29 cellular contexts compared by ENCODE assay signal in the genomic region with DNA sequence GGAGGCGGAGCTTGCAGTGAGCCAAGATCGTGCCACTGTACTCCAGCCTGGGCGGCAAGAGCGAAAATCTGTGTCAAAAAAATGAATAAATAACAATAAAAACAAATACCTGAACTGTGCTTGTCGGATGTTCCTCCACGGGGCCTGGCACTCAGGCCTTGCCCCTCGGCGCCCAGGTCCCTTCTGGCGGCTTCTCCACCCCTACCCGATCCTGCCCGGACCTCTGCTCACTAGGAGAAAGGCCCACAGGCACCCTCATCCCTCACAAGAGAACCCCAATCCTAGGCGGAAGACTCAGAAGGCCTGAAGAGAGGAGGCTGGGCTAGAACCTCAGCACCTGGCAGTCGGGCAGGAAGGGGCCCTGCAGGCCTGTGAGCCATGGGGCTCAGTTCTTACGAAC.
"Had no signal": no experiment of that assay in that cellular context is flagged by ENCODE, and none has a peak within 500 bp of the region (broad histone marks: within the 10 kb centered on the region; RNA-seq: fewer than 3 reads in every experiment).

No MANE protein-coding gene starts in this region.

- DNase-seq: colonic mucosa; cortex of kidney; dermis blood vessel endothelial cell; dorsolateral prefrontal cortex; effector CD4-positive, alpha-beta T cell; effector CD8-positive, alpha-beta T cell; effector memory CD4-positive, alpha-beta T cell; effector memory CD8-positive, alpha-beta T cell; endodermal cell; erythroblast; esophagus squamous epithelium; foreskin fibroblast; foreskin keratinocyte; foreskin melanocyte; gastrocnemius medialis; glutamatergic neuron; head of caudate nucleus; heart left ventricle; heart right ventricle had no signal

- FAIRE-seq: colon, endometrium, endothelial cell of umbilical vein, frontal cortex had no signal

- H3K27me3 Mint-ChIP-seq: dendritic cell treated with granulocyte-macrophage colony-stimulating factor and Interleukin-4, amounts not matched to agents 40 ng/mL and 50 ng/mL, for 4 days; effector memory CD8-positive, alpha-beta T cell had no signal

- H3K9me3 ChIP-seq: colonic mucosa, esophagus muscularis mucosa, esophagus squamous epithelium, gastrocnemius medialis, gastroesophageal sphincter, heart left ventricle, heart right ventricle had no signal

- ATAC-seq: effector memory CD8-positive, alpha-beta T cell; esophagus mucosa; foreskin keratinocyte; gastrocnemius medialis; gastroesophageal sphincter; heart left ventricle; heart right ventricle had no signal

- H3K4me3 ChIP-seq: colonic mucosa, coronary artery, dorsolateral prefrontal cortex, esophagus muscularis mucosa, esophagus squamous epithelium, gastrocnemius medialis, gastroesophageal sphincter, heart left ventricle, heart right ventricle had no signal

- H3K4me1 Mint-ChIP-seq: endodermal cell had no signal

- H3K27ac ChIP-seq: colonic mucosa, coronary artery, dorsolateral prefrontal cortex, epithelial cell of prostate, esophagus muscularis mucosa, esophagus squamous epithelium, foreskin keratinocyte, gastrocnemius medialis, gastroesophageal sphincter, heart left ventricle, heart right ventricle had no signal

- H3K36me3 ChIP-seq: colonic mucosa had no signal

- H3K27ac Mint-ChIP-seq: dendritic cell treated with granulocyte-macrophage colony-stimulating factor and Interleukin-4, amounts not matched to agents 40 ng/mL and 50 ng/mL, for 4 days; endodermal cell had no signal

- H3K4me3 Mint-ChIP-seq: dendritic cell treated with granulocyte-macrophage colony-stimulating factor and Interleukin-4, amounts not matched to agents 40 ng/mL and 50 ng/mL, for 4 days; effector memory CD8-positive, alpha-beta T cell; endodermal cell had no signal

- H3K9me3 Mint-ChIP-seq: dendritic cell treated with granulocyte-macrophage colony-stimulating factor and Interleukin-4, amounts not matched to agents 40 ng/mL and 50 ng/mL, for 4 days; effector memory CD8-positive, alpha-beta T cell; endodermal cell had no signal

- H3K4me1 ChIP-seq: colonic mucosa, esophagus muscularis mucosa, foreskin keratinocyte, gastroesophageal sphincter, heart left ventricle, heart right ventricle had no signal
